29 cellular contexts compared by ENCODE assay signal in the genomic region with DNA sequence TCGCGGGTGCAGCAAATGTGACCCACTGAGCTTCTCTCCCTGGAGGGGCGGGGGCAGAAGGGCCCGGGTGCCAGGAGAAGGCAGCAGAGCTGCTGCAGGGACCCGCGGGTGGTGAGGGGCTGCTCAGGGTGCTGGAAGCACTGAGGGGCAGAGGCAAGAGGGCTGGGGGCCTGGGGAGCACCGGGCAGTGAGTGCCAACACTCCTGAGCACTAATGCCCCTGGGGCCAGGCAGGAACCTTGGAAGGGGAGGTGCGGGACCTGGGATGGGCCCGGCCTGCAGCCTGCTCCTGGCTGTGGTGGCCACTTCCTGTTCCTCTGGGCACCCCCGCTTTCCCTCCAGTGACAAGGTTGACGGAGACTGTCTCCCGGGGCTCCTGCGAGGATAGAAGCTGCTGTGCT.
"Had no signal": no experiment of that assay in that cellular context is flagged by ENCODE, and none has a peak within 500 bp of the region (broad histone marks: within the 10 kb centered on the region; RNA-seq: fewer than 3 reads in every experiment).

No MANE protein-coding gene starts in this region.

- H3K9me3 ChIP-seq: pancreas, psoas muscle, vagina had no signal

- H3K4me2 ChIP-seq: smooth muscle cell had no signal

- H3K4me1 ChIP-seq: breast epithelium, esophagus muscularis mucosa, heart right ventricle, left lung, pancreas, psoas muscle, vagina had no signal

- ATAC-seq: heart right ventricle; left lung; naive thymus-derived CD4-positive, alpha-beta T cell; pancreas; psoas muscle had no signal

- H3K36me3 ChIP-seq: breast epithelium, esophagus muscularis mucosa, heart right ventricle, left lung, pancreas, thoracic aorta, vagina had no signal

- FAIRE-seq: colon, pancreas had no signal

- DNase-seq: activated CD4-positive, alpha-beta memory T cell treated with anti-CD3 and anti-CD28 coated beads for 36 hours; activated CD4-positive, alpha-beta T cell treated with anti-CD3 and anti-CD28 coated beads, Interleukin-2, amount 10 ng/mL, durations not matched to agents 24 days and 14 days; activated CD4-positive, CD25-positive, alpha-beta regulatory T cell treated with anti-CD3 and anti-CD28 coated beads, Interleukin-2, amount 50 U/mL, for 72 hours; activated CD8-positive, alpha-beta memory T cell treated with anti-CD3 and anti-CD28 coated beads, Interleukin-2, amount 50 U/mL, for 4 hours; activated effector memory CD4-positive, alpha-beta T cell treated with anti-CD3 and anti-CD28 coated beads, Interleukin-2, amount 50 U/mL, for 16 hours; activated naive CD4-positive, alpha-beta T cell treated with anti-CD3 and anti-CD28 coated beads, Interleukin-2, amount 10 ng/mL, durations not matched to agents 7 days and 5 days; activated T-cell treated with anti-CD3 and anti-CD28 coated beads, Interleukin-2, amount 50 U/mL, for 1 hour; amygdala; dermis blood vessel endothelial cell; effector CD4-positive, alpha-beta T cell; foreskin melanocyte; kidney glomerular epithelial cell; mammary epithelial cell; naive thymus-derived CD4-positive, alpha-beta T cell; nucleus accumbens; stimulated activated CD4-positive, alpha-beta T cell treated with anti-CD3 and anti-CD28 coated beads, Interleukin-15, amount 100 ng/mL, for 24 hours; stimulated activated CD4-positive, alpha-beta T cell treated with anti-CD3 and anti-CD28 coated beads, Interleukin-2, amount 100 ng/mL, for 24 hours; stimulated activated naive CD4-positive, alpha-beta T cell; T-helper 9 cell had no signal

- H3K4me3 ChIP-seq: breast epithelium, esophagus muscularis mucosa, heart right ventricle, left lung, pancreas, psoas muscle, smooth muscle cell, thoracic aorta, vagina had no signal

- H3K27ac ChIP-seq: breast epithelium, esophagus muscularis mucosa, heart right ventricle, left lung, pancreas, psoas muscle, thoracic aorta, vagina had no signal
